1 cellular context compared by ENCODE assay signal in the genomic region with DNA sequence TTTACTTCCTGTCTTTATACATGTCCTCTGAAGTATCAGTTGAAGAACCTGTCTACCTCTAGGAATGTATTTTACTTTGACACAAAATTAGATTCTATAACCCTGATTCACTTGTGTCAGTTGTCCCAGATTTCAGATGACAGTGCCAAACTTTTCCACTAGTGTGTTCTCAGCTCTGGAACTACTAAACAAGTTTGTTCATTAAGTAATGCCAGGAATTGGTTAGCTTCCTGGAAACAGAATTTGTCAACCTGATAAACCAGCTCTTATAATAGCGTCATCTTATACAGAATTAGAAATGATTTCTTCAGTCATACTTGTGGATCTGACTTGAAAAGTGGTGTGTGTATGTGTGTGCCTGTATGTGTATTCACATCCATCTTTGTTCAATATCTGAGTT.
TF ChIP-seq lines count a peak whose summit lies in the region.

No MANE protein-coding gene starts in this region.

TF ChIP-seq in GM12878, 131 proteins besides CTCF, POLR2A, EP300 and RAD21:
- TF ChIP-seq HCFC1 (IDR thresholded peaks at IDR 0.05; ENCODE audit: low read length) (no peak), TCF3 (IDR thresholded peaks at IDR 0.05; ENCODE audit: borderline replicate concordance, insufficient read depth, low read depth, low read length) (no peak), SUZ12 (IDR thresholded peaks at IDR 0.05; ENCODE audit: unreplicated experiment) (no peak), YBX1 (IDR thresholded peaks at IDR 0.05) (no peak), JUNB (IDR thresholded peaks at IDR 0.05) (no peak), BCL3 (IDR thresholded peaks at IDR 0.05; ENCODE audit: borderline replicate concordance, insufficient read depth, low read depth, low read length, poor library complexity, severe bottlenecking) (no peak), IRF3 (IDR thresholded peaks at IDR 0.05) (no peak), HDGF (IDR thresholded peaks at IDR 0.05) (no peak), YY1 (IDR thresholded peaks at IDR 0.05; ENCODE audit: low read depth, low read length) (no peak), RUNX3 (IDR thresholded peaks at IDR 0.05; ENCODE audit: low read length) (no peak), RB1 (IDR thresholded peaks at IDR 0.05; ENCODE audit: borderline replicate concordance) (no peak), EZH2 (IDR thresholded peaks at IDR 0.05; ENCODE audit: borderline replicate concordance, control insufficient read depth, low read depth, low read length) (no peak), SMAD5 (IDR thresholded peaks at IDR 0.05; ENCODE audit: low read depth) (no peak), FOS (IDR thresholded peaks at IDR 0.05; ENCODE audit: borderline replicate concordance, extremely low read depth, insufficient read length) (no peak), CBX3 (IDR thresholded peaks at IDR 0.05; ENCODE audit: borderline replicate concordance, low read depth) (no peak), TAF1 (IDR thresholded peaks at IDR 0.05; ENCODE audit: borderline replicate concordance, low read depth, low read length) (no peak), NR2C2 (IDR thresholded peaks at IDR 0.05; ENCODE audit: borderline replicate concordance, control insufficient read depth, insufficient read length, low read depth) (no peak), GATAD2B (conservative IDR thresholded peaks at IDR 0.05; ENCODE audit: low read depth) (no peak)
- TF ChIP-seq, protein P1, sequence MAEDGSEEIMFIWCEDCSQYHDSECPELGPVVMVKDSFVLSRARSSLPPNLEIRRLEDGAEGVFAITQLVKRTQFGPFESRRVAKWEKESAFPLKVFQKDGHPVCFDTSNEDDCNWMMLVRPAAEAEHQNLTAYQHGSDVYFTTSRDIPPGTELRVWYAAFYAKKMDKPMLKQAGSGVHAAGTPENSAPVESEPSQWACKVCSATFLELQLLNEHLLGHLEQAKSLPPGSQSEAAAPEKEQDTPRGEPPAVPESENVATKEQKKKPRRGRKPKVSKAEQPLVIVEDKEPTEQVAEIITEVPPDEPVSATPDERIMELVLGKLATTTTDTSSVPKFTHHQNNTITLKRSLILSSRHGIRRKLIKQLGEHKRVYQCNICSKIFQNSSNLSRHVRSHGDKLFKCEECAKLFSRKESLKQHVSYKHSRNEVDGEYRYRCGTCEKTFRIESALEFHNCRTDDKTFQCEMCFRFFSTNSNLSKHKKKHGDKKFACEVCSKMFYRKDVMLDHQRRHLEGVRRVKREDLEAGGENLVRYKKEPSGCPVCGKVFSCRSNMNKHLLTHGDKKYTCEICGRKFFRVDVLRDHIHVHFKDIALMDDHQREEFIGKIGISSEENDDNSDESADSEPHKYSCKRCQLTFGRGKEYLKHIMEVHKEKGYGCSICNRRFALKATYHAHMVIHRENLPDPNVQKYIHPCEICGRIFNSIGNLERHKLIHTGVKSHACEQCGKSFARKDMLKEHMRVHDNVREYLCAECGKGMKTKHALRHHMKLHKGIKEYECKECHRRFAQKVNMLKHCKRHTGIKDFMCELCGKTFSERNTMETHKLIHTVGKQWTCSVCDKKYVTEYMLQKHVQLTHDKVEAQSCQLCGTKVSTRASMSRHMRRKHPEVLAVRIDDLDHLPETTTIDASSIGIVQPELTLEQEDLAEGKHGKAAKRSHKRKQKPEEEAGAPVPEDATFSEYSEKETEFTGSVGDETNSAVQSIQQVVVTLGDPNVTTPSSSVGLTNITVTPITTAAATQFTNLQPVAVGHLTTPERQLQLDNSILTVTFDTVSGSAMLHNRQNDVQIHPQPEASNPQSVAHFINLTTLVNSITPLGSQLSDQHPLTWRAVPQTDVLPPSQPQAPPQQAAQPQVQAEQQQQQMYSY (CRISPR knock-in tag; IDR thresholded peaks at IDR 0.05): no peak
